7 cellular contexts compared by ENCODE assay signal in genomic region chr4:129437347-129437746, GRCh38.
"Had no signal": no experiment of that assay in that cellular context is flagged by ENCODE, and none has a peak within 500 bp of the region (broad histone marks: within the 10 kb centered on the region; RNA-seq: fewer than 3 reads in every experiment).

No MANE protein-coding gene starts in this region.

- DNase-seq: GDM1, GF-D8 had no signal

- FAIRE-seq: G401.6, GM12891, GM12892, GM18507, GM19239 had no signal
